Comparison of ENCODE assay signal across 1 cellular context in the genomic region with DNA sequence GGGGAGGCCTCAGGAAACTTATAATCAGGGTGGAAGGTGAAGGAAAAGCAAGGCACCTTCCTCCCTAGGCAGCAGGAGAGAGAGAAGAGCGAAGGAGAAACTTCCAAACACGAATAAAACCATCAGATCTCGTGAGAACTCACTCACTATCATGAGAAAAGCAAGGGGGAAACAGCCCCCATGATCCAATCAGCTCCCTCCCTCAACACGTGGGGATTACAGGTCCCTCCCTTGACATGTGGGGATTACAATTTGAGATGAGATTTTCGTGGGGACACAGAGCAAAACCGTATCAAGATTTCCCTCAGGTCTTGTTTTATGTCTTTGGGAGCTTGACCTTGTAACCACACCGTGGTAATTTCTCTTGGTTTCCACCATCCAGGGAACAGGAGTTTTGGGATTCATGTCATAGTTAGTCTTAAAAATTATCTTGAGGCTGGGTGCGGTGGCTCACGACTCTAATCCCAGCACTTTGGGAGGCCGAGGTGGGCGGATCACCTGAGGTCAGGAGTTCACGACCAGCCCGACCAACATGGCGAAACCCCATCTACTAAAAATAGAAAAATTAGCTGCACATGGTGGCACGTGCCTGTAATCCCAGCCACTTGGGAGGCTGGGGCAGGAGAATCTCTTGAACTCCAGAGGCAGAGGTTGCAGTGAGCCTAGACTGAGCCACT.
TF ChIP-seq lines count a peak whose summit lies in the region.

No MANE protein-coding gene starts in this region.

TF ChIP-seq in K562, 482 proteins besides CTCF, POLR2A, EP300 and RAD21 (continued from another document and continues in another):
- TF ChIP-seq, protein P1, sequence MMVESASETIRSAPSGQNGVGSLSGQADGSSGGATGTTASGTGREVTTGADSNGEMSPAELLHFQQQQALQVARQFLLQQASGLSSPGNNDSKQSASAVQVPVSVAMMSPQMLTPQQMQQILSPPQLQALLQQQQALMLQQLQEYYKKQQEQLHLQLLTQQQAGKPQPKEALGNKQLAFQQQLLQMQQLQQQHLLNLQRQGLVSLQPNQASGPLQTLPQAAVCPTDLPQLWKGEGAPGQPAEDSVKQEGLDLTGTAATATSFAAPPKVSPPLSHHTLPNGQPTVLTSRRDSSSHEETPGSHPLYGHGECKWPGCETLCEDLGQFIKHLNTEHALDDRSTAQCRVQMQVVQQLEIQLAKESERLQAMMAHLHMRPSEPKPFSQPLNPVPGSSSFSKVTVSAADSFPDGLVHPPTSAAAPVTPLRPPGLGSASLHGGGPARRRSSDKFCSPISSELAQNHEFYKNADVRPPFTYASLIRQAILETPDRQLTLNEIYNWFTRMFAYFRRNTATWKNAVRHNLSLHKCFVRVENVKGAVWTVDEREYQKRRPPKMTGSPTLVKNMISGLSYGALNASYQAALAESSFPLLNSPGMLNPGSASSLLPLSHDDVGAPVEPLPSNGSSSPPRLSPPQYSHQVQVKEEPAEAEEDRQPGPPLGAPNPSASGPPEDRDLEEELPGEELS (CRISPR knock-in tag; IDR thresholded peaks at IDR 0.05; ENCODE audit: borderline replicate concordance), result no peak
- TF ChIP-seq YY1 (IDR thresholded peaks at IDR 0.05; ENCODE audit: borderline replicate concordance in 1 of 3, control insufficient read depth in 1 of 3, extremely low read depth in 1 of 3, insufficient read depth in 3 of 3, insufficient read length in 1 of 3, insufficient replicate concordance in 2 of 3, low read depth in 1 of 3, low read length in 2 of 3), result peak in 1 of 3 experiments; percentile 24
- no peak for TF ChIP-seq ZNF445 (CRISPR knock-in tag; IDR thresholded peaks at IDR 0.05; ENCODE audit: low read depth)
- TF ChIP-seq ZNF696 (CRISPR knock-in tag; conservative IDR thresholded peaks at IDR 0.05), result no peak
- TF ChIP-seq, protein P2, sequence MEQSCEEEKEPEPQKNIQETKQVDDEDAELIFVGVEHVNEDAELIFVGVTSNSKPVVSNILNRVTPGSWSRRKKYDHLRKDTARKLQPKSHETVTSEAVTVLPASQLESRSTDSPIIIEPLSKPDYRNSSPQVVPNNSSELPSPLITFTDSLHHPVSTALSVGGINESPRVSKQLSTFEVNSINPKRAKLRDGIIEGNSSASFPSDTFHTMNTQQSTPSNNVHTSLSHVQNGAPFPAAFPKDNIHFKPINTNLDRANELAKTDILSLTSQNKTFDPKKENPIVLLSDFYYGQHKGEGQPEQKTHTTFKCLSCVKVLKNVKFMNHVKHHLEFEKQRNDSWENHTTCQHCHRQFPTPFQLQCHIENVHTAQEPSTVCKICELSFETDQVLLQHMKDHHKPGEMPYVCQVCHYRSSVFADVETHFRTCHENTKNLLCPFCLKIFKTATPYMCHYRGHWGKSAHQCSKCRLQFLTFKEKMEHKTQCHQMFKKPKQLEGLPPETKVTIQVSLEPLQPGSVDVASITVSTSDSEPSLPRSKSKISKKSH (CRISPR knock-in tag; IDR thresholded peaks at IDR 0.05), result no peak
- TF ChIP-seq RBM17 (IDR thresholded peaks at IDR 0.05; ENCODE audit: borderline replicate concordance, low read depth, low read length), result no peak
- TF ChIP-seq, protein P3, sequence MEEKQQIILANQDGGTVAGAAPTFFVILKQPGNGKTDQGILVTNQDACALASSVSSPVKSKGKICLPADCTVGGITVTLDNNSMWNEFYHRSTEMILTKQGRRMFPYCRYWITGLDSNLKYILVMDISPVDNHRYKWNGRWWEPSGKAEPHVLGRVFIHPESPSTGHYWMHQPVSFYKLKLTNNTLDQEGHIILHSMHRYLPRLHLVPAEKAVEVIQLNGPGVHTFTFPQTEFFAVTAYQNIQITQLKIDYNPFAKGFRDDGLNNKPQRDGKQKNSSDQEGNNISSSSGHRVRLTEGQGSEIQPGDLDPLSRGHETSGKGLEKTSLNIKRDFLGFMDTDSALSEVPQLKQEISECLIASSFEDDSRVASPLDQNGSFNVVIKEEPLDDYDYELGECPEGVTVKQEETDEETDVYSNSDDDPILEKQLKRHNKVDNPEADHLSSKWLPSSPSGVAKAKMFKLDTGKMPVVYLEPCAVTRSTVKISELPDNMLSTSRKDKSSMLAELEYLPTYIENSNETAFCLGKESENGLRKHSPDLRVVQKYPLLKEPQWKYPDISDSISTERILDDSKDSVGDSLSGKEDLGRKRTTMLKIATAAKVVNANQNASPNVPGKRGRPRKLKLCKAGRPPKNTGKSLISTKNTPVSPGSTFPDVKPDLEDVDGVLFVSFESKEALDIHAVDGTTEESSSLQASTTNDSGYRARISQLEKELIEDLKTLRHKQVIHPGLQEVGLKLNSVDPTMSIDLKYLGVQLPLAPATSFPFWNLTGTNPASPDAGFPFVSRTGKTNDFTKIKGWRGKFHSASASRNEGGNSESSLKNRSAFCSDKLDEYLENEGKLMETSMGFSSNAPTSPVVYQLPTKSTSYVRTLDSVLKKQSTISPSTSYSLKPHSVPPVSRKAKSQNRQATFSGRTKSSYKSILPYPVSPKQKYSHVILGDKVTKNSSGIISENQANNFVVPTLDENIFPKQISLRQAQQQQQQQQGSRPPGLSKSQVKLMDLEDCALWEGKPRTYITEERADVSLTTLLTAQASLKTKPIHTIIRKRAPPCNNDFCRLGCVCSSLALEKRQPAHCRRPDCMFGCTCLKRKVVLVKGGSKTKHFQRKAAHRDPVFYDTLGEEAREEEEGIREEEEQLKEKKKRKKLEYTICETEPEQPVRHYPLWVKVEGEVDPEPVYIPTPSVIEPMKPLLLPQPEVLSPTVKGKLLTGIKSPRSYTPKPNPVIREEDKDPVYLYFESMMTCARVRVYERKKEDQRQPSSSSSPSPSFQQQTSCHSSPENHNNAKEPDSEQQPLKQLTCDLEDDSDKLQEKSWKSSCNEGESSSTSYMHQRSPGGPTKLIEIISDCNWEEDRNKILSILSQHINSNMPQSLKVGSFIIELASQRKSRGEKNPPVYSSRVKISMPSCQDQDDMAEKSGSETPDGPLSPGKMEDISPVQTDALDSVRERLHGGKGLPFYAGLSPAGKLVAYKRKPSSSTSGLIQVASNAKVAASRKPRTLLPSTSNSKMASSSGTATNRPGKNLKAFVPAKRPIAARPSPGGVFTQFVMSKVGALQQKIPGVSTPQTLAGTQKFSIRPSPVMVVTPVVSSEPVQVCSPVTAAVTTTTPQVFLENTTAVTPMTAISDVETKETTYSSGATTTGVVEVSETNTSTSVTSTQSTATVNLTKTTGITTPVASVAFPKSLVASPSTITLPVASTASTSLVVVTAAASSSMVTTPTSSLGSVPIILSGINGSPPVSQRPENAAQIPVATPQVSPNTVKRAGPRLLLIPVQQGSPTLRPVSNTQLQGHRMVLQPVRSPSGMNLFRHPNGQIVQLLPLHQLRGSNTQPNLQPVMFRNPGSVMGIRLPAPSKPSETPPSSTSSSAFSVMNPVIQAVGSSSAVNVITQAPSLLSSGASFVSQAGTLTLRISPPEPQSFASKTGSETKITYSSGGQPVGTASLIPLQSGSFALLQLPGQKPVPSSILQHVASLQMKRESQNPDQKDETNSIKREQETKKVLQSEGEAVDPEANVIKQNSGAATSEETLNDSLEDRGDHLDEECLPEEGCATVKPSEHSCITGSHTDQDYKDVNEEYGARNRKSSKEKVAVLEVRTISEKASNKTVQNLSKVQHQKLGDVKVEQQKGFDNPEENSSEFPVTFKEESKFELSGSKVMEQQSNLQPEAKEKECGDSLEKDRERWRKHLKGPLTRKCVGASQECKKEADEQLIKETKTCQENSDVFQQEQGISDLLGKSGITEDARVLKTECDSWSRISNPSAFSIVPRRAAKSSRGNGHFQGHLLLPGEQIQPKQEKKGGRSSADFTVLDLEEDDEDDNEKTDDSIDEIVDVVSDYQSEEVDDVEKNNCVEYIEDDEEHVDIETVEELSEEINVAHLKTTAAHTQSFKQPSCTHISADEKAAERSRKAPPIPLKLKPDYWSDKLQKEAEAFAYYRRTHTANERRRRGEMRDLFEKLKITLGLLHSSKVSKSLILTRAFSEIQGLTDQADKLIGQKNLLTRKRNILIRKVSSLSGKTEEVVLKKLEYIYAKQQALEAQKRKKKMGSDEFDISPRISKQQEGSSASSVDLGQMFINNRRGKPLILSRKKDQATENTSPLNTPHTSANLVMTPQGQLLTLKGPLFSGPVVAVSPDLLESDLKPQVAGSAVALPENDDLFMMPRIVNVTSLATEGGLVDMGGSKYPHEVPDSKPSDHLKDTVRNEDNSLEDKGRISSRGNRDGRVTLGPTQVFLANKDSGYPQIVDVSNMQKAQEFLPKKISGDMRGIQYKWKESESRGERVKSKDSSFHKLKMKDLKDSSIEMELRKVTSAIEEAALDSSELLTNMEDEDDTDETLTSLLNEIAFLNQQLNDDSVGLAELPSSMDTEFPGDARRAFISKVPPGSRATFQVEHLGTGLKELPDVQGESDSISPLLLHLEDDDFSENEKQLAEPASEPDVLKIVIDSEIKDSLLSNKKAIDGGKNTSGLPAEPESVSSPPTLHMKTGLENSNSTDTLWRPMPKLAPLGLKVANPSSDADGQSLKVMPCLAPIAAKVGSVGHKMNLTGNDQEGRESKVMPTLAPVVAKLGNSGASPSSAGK (IDR thresholded peaks at IDR 0.05), result peak; percentile 92
- TF ChIP-seq, protein P4, sequence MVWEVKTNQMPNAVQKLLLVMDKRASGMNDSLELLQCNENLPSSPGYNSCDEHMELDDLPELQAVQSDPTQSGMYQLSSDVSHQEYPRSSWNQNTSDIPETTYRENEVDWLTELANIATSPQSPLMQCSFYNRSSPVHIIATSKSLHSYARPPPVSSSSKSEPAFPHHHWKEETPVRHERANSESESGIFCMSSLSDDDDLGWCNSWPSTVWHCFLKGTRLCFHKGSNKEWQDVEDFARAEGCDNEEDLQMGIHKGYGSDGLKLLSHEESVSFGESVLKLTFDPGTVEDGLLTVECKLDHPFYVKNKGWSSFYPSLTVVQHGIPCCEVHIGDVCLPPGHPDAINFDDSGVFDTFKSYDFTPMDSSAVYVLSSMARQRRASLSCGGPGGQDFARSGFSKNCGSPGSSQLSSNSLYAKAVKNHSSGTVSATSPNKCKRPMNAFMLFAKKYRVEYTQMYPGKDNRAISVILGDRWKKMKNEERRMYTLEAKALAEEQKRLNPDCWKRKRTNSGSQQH (CRISPR knock-in tag; IDR thresholded peaks at IDR 0.05), result no peak
- TF ChIP-seq ZNF707 (CRISPR knock-in tag; conservative IDR thresholded peaks at IDR 0.05), result no peak
- TF ChIP-seq ZNF551 (CRISPR knock-in tag; IDR thresholded peaks at IDR 0.05), result no peak
- TF ChIP-seq CBX1 (IDR thresholded peaks at IDR 0.05; ENCODE audit: low read depth), result no peak
- no peak for TF ChIP-seq BRCA1 (IDR thresholded peaks at IDR 0.05)
- TF ChIP-seq BRCA1 (CRISPR knock-in tag; IDR thresholded peaks at IDR 0.05), result no peak
- TF ChIP-seq C11orf30 (IDR thresholded peaks at IDR 0.05; ENCODE audit: low read depth), result no peak
- TF ChIP-seq, protein P5, sequence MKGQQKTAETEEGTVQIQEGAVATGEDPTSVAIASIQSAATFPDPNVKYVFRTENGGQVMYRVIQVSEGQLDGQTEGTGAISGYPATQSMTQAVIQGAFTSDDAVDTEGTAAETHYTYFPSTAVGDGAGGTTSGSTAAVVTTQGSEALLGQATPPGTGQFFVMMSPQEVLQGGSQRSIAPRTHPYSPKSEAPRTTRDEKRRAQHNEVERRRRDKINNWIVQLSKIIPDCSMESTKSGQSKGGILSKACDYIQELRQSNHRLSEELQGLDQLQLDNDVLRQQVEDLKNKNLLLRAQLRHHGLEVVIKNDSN (CRISPR knock-in tag; IDR thresholded peaks at IDR 0.05), result peak; percentile 58
- no peak for TF ChIP-seq CAMTA2 (CRISPR knock-in tag; conservative IDR thresholded peaks at IDR 0.05)
- no peak for TF ChIP-seq CBFB (CRISPR knock-in tag; IDR thresholded peaks at IDR 0.05)
- no peak for TF ChIP-seq RBM25 (IDR thresholded peaks at IDR 0.05; ENCODE audit: low read depth, low read length, severe bottlenecking)
- TF ChIP-seq, protein P6, sequence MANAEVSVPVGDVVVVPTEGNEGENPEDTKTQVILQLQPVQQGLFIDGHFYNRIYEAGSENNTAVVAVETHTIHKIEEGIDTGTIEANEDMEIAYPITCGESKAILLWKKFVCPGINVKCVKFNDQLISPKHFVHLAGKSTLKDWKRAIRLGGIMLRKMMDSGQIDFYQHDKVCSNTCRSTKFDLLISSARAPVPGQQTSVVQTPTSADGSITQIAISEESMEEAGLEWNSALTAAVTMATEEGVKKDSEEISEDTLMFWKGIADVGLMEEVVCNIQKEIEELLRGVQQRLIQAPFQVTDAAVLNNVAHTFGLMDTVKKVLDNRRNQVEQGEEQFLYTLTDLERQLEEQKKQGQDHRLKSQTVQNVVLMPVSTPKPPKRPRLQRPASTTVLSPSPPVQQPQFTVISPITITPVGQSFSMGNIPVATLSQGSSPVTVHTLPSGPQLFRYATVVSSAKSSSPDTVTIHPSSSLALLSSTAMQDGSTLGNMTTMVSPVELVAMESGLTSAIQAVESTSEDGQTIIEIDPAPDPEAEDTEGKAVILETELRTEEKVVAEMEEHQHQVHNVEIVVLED (CRISPR knock-in tag; IDR thresholded peaks at IDR 0.05), result no peak
- TF ChIP-seq STAG1 (CRISPR knock-in tag; IDR thresholded peaks at IDR 0.05; ENCODE audit: borderline replicate concordance), result no peak
- TF ChIP-seq RBM15 (IDR thresholded peaks at IDR 0.05; ENCODE audit: insufficient read depth, low read length), result no peak
- TF ChIP-seq BACH1 (tag; IDR thresholded peaks at IDR 0.05), result no peak
- TF ChIP-seq SMARCA5 (IDR thresholded peaks at IDR 0.05), result no peak
- no peak for TF ChIP-seq ZNF184 (CRISPR knock-in tag; IDR thresholded peaks at IDR 0.05)
- TF ChIP-seq HDAC8 (tag; IDR thresholded peaks at IDR 0.05), result no peak
- no peak for TF ChIP-seq FOXK2 (conservative IDR thresholded peaks at IDR 0.05 in 1 of 2, IDR thresholded peaks at IDR 0.05 in 1 of 2; ENCODE audit: low read depth in 2 of 2)
- TF ChIP-seq ZNF146 (CRISPR knock-in tag; IDR thresholded peaks at IDR 0.05; ENCODE audit: unreplicated experiment), result no peak
- TF ChIP-seq, protein P7, sequence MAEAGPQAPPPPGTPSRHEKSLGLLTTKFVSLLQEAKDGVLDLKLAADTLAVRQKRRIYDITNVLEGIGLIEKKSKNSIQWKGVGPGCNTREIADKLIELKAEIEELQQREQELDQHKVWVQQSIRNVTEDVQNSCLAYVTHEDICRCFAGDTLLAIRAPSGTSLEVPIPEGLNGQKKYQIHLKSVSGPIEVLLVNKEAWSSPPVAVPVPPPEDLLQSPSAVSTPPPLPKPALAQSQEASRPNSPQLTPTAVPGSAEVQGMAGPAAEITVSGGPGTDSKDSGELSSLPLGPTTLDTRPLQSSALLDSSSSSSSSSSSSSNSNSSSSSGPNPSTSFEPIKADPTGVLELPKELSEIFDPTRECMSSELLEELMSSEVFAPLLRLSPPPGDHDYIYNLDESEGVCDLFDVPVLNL (CRISPR knock-in tag; IDR thresholded peaks at IDR 0.05; ENCODE audit: low read depth), result no peak
- TF ChIP-seq, protein P8, sequence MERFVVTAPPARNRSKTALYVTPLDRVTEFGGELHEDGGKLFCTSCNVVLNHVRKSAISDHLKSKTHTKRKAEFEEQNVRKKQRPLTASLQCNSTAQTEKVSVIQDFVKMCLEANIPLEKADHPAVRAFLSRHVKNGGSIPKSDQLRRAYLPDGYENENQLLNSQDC (CRISPR knock-in tag; IDR thresholded peaks at IDR 0.05), result no peak
- TF ChIP-seq GTF2A2 (tag; IDR thresholded peaks at IDR 0.05), result no peak
- no peak for TF ChIP-seq ZNF134 (CRISPR knock-in tag; conservative IDR thresholded peaks at IDR 0.05)
- TF ChIP-seq, protein P9, sequence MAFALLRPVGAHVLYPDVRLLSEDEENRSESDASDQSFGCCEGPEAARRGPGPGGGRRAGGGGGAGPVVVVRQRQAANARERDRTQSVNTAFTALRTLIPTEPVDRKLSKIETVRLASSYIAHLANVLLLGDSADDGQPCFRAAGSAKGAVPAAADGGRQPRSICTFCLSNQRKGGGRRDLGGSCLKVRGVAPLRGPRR (CRISPR knock-in tag; IDR thresholded peaks at IDR 0.05), result no peak
